Comparison of ENCODE assay signal across 13 cellular contexts in genomic region chr17:57536789-57537523, GRCh38.
DNase-seq lines count a peak whose midpoint lies in the region; ATAC-seq and TF ChIP-seq lines count a peak whose summit lies in the region.
"Had no signal": no experiment of that assay in that cellular context is flagged by ENCODE, and none has a peak within 500 bp of the region (broad histone marks: within the 10 kb centered on the region; RNA-seq: fewer than 3 reads in every experiment).

No MANE protein-coding gene starts in this region.

- no peak for TF ChIP-seq CTCF in DND-41 (IDR thresholded peaks at IDR 0.05; ENCODE audit: borderline replicate concordance, extremely low read depth, low read length, poor library complexity, severe bottlenecking)
- TF ChIP-seq CTCF in adrenal gland (IDR thresholded peaks at IDR 0.05): no peak
- TF ChIP-seq CTCF in A673 (conservative IDR thresholded peaks at IDR 0.05; ENCODE audit: low read depth, low read length): no peak

- H3K4me3 ChIP-seq in BLaER1 treated with 17β-estradiol and CSF1 and Interleukin-3, amounts not matched to agents 10 nM and 100 nM: peak overlapping the region; percentile 19 to 62 (median 42); a peak in 14 of 20 replicates
- H3K4me3 ChIP-seq in DND-41 (ENCODE audit: low read depth in 1 of 2, low read length in 2 of 2) (peak overlapping the region in 1 of 2 experiments; percentile 48; a peak in 2 of 4 replicates), adrenal gland (no peak overlapping the region), A673 (ENCODE audit: low read depth, low read length, poor library complexity, severe bottlenecking) (no peak overlapping the region)
- no peak overlapping the region for H3K4me3 ChIP-seq in naive thymus-derived CD4-positive, alpha-beta T cell (ENCODE audit: low read length)

- no peaks in the 10 kb centered on the region for H3K9me3 Mint-ChIP-seq in naive thymus-derived CD4-positive, alpha-beta T cell
- H3K9me3 Mint-ChIP-seq: activated CD4-positive, alpha-beta memory T cell treated with anti-CD3 and anti-CD28 coated beads, Interleukin-2, amount 10 ng/mL, durations not matched to agents 7 days and 5 days had no signal

- peak overlapping the region; percentile 59 to 78 (median 70) for H3K4me3 Mint-ChIP-seq in naive thymus-derived CD4-positive, alpha-beta T cell
- H3K4me3 Mint-ChIP-seq: activated CD4-positive, alpha-beta memory T cell treated with anti-CD3 and anti-CD28 coated beads, Interleukin-2, amount 10 ng/mL, durations not matched to agents 7 days and 5 days had no signal

- no TSS peak for BruUV-seq in A673 (replicated peaks; lab: Mats Ljungman, UMichigan)

- intact Hi-C loops in adrenal gland (cut with DNase I) (no loop called here), A673 (cut with micrococcal nuclease; ENCODE audit: unreplicated experiment) (no loop called here)
- intact Hi-C loops in naive thymus-derived CD4-positive, alpha-beta T cell (cut with micrococcal nuclease): loop anchor here in 1 of 2 donors (10.0 kb wide), 1 partner anchor 292 kb away; no protein-coding TSS in a partner anchor

- peak overlapping the region in 9 of 11 experiments; percentile 60 to 71 (median 66); a peak in 18 of 22 replicates for H3K27ac ChIP-seq in BLaER1 treated with 17β-estradiol and CSF1 and Interleukin-3, amounts not matched to agents 10 nM and 100 nM
- peak overlapping the region; percentile 98 for H3K27ac ChIP-seq in DND-41 (ENCODE audit: low read length)
- H3K27ac ChIP-seq in adrenal gland: peak overlapping the region; percentile 49 to 93 (median 82)
- H3K27ac ChIP-seq in naive thymus-derived CD4-positive, alpha-beta T cell (ENCODE audit: low read depth, low read length): no peak overlapping the region
- no peak overlapping the region for H3K27ac ChIP-seq in A673 (ENCODE audit: low read depth, low read length, poor library complexity, severe bottlenecking)

- peak overlapping the region; percentile 16 to 81 (median 71) for H3K27ac Mint-ChIP-seq in naive thymus-derived CD4-positive, alpha-beta T cell

- peaks cover 95% of the 10 kb centered on the region for H3K79me2 ChIP-seq in DND-41 (ENCODE audit: insufficient read depth, low read length)

- no peak for DNase-seq in DND-41
- DNase-seq in adrenal gland: no peak
- DNase-seq in naive thymus-derived CD4-positive, alpha-beta T cell: no peak
- DNase-seq in OCI-M2 (lab: John Stamatoyannopoulos, UW; ENCODE audit: unreplicated experiment): no peak
- no peak for DNase-seq in SIG-M5 (lab: John Stamatoyannopoulos, UW)
- DNase-seq in NCI-H2107 (lab: John Stamatoyannopoulos, UW): no peak
- DNase-seq in A673 (ENCODE audit: low spot score): no peak
- DNase-seq: activated CD4-positive, alpha-beta memory T cell treated with anti-CD3 and anti-CD28 coated beads, Interleukin-2, amount 10 ng/mL, durations not matched to agents 7 days and 5 days; foreskin fibroblast; HCEC 1CT; MM.1S; NCI-H2171 treated with DMSO at 0.1 percent for 48 hours had no signal

- CTCF ChIA-PET in naive thymus-derived CD4-positive, alpha-beta T cell (lab: Charles Lee): interaction anchor here (0.6 kb wide), 1 partner anchor 15 kb away, joined by 4 read pairs; no protein-coding TSS in a partner anchor
- CTCF ChIA-PET in A673 (lab: Charles Lee): no interaction called here

- H3K9ac ChIP-seq in BLaER1 treated with 17β-estradiol and CSF1 and Interleukin-3, amounts not matched to agents 10 nM and 100 nM: peak overlapping the region in 9 of 11 experiments; percentile 44 to 73 (median 62); a peak in 17 of 22 replicates
- H3K9ac ChIP-seq in DND-41 (ENCODE audit: low read depth, low read length): peak overlapping the region; percentile 60

- ATAC-seq in DND-41 (ENCODE audit: insufficient read depth, low read depth): peak; percentile 62
- ATAC-seq in naive thymus-derived CD4-positive, alpha-beta T cell: no peak

- WGBS in adrenal gland, 4 donors: 82 to 85% (median 84%) methylated on average over 10 of the region's 10 CpGs

- H3K27me3 ChIP-seq in BLaER1 treated with 17β-estradiol and CSF1 and Interleukin-3, amounts not matched to agents 10 nM and 100 nM: no peaks in the 10 kb centered on the region
- H3K27me3 ChIP-seq in DND-41 (ENCODE audit: insufficient read depth, low read length, poor library complexity) (no peaks in the 10 kb centered on the region), adrenal gland (no peaks in the 10 kb centered on the region), A673 (replicated peaks; ENCODE audit: insufficient read depth, low read depth, low read length, poor library complexity) (no peaks in the 10 kb centered on the region)
- H3K27me3 ChIP-seq in naive thymus-derived CD4-positive, alpha-beta T cell (ENCODE audit: control insufficient read depth in 2 of 2, insufficient read depth in 2 of 2, low read length in 2 of 2): no peaks in the 10 kb centered on the region

- peak overlapping the region; percentile 76 to 97 (median 90) for H3K4me2 ChIP-seq in BLaER1 treated with 17β-estradiol and CSF1 and Interleukin-3, amounts not matched to agents 10 nM and 100 nM
- H3K4me2 ChIP-seq in DND-41 (ENCODE audit: insufficient read depth, low read length): peak overlapping the region; percentile 66

- H3K36me3 Mint-ChIP-seq in naive thymus-derived CD4-positive, alpha-beta T cell: peaks cover 0 to 13% (median 10%) of the 10 kb centered on the region in 5 donors

- H2AFZ ChIP-seq in DND-41 (ENCODE audit: low read depth, low read length): peak overlapping the region; percentile 45; the same call in 1 of the 2 replicates

- peaks cover 0 to 60% (median 9%) of the 10 kb centered on the region in 11 experiments; a peak in 11 of 22 replicates for H3K36me3 ChIP-seq in BLaER1 treated with 17β-estradiol and CSF1 and Interleukin-3, amounts not matched to agents 10 nM and 100 nM
- H3K36me3 ChIP-seq in DND-41 (ENCODE audit: insufficient read depth, low read length) (peaks cover 73% of the 10 kb centered on the region), adrenal gland (replicated peaks in 1 of 2) (no peaks in the 10 kb centered on the region), A673 (ENCODE audit: insufficient read depth, low read length, poor library complexity, severe bottlenecking) (no peaks in the 10 kb centered on the region)
- H3K36me3 ChIP-seq in naive thymus-derived CD4-positive, alpha-beta T cell (ENCODE audit: control insufficient read depth in 2 of 3, insufficient read depth in 3 of 3, low read length in 3 of 3): no peaks in the 10 kb centered on the region

- H3K4me1 ChIP-seq in BLaER1 treated with 17β-estradiol and CSF1 and Interleukin-3, amounts not matched to agents 10 nM and 100 nM: peaks cover 32 to 100% (median 93%) of the 10 kb centered on the region in 10 experiments
- H3K4me1 ChIP-seq in DND-41 (ENCODE audit: insufficient read depth, low read length): peaks cover 100% of the 10 kb centered on the region
- H3K4me1 ChIP-seq in adrenal gland (replicated peaks in 1 of 2): peaks cover 48 to 80% of the 10 kb centered on the region in 2 donors
- H3K4me1 ChIP-seq in naive thymus-derived CD4-positive, alpha-beta T cell (ENCODE audit: control insufficient read depth in 2 of 2, insufficient read depth in 2 of 2, low read length in 2 of 2): peaks cover 0 to 13% of the 10 kb centered on the region in 2 donors
- H3K4me1 ChIP-seq in A673 (ENCODE audit: insufficient read depth, low read length, poor library complexity, severe bottlenecking): peaks cover 55% of the 10 kb centered on the region

- 0 out of 22 replicates have a peak, but pooled peaks cover 0 to 6% (median 0%) of the 10 kb centered on the region in 11 experiments for H3K9me3 ChIP-seq in BLaER1 treated with 17β-estradiol and CSF1 and Interleukin-3, amounts not matched to agents 10 nM and 100 nM (replicated peaks in 1 of 11)
- H3K9me3 ChIP-seq in DND-41 (ENCODE audit: insufficient read depth, low read length, severe bottlenecking) (no peaks in the 10 kb centered on the region), adrenal gland (replicated peaks in 1 of 3) (no peaks in the 10 kb centered on the region), A673 (ENCODE audit: low read depth, low read length, poor library complexity, severe bottlenecking) (no peaks in the 10 kb centered on the region)
- no peaks in the 10 kb centered on the region for H3K9me3 ChIP-seq in naive thymus-derived CD4-positive, alpha-beta T cell (ENCODE audit: control insufficient read depth in 2 of 3, low read length in 3 of 3)

- TF ChIP-seq POLR2A in adrenal gland (IDR thresholded peaks at IDR 0.05): no peak

- H3K4me1 Mint-ChIP-seq in naive thymus-derived CD4-positive, alpha-beta T cell: peaks cover 21 to 58% (median 47%) of the 10 kb centered on the region in 7 donors

- no peaks in the 10 kb centered on the region; a peak in 2 of 22 replicates for H4K20me1 ChIP-seq in BLaER1 treated with 17β-estradiol and CSF1 and Interleukin-3, amounts not matched to agents 10 nM and 100 nM
- H4K20me1 ChIP-seq in DND-41 (ENCODE audit: insufficient read depth, low read length): no peaks in the 10 kb centered on the region

- no peaks in the 10 kb centered on the region for H3K27me3 Mint-ChIP-seq in naive thymus-derived CD4-positive, alpha-beta T cell
- H3K27me3 Mint-ChIP-seq: activated CD4-positive, alpha-beta memory T cell treated with anti-CD3 and anti-CD28 coated beads, Interleukin-2, amount 10 ng/mL, durations not matched to agents 7 days and 5 days had no signal

- POLR2A ChIA-PET in naive thymus-derived CD4-positive, alpha-beta T cell (lab: Charles Lee): no interaction called here
- POLR2A ChIA-PET in A673 (lab: Charles Lee; ENCODE audit: low non-redundant PET): no interaction called here

Comparison
In these comparisons a context has a peak if more than half of its experiments do, and no peak if none do; other contexts are left out.
1. H3K27ac ChIP-seq: peak in BLaER1 treated with 17β-estradiol and CSF1 and Interleukin-3, amounts not matched to agents 10 nM and 100 nM (9 of 11), DND-41 (single experiment) and adrenal gland (5 of 5); none in naive thymus-derived CD4-positive, alpha-beta T cell (single experiment) and A673 (single experiment).
2. H3K4me3 ChIP-seq: peak in BLaER1 treated with 17β-estradiol and CSF1 and Interleukin-3, amounts not matched to agents 10 nM and 100 nM (10 of 10); none in adrenal gland (0 of 4), naive thymus-derived CD4-positive, alpha-beta T cell (single experiment) and A673 (single experiment).